19 cellular contexts compared by ENCODE assay signal in the genomic region with DNA sequence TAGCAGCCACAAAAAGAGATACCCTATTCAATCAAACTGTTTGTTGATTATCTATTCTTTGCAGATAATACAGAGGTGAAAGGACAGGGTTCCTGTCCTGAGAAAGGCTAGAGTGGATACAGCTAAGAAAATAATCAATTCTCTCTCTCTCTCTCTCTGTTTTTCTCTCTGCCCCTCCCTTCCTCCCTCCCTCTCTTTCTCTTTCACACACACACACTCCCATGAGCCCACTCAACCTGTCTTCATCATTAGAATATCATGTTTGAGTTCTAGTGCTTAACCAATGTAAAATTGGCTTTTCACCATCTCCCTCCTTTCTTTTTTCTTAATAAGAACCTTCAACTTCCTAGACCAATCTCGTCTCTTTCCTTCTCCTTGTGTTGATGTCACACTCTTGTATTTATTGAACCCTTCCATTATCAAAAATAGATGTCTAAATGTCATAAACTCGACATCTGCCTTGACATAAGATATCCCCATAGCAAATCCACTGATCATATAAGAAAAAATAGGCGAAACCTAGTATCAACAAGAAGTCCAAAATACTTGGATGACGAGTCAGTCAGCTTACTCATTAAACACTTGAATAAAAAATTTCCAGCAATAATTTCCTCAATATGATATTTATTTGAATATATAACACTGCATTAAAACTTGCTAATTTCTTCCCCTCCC. TPM values are rescaled to one million over a fixed set of nuclear protein-coding genes. Genes with fewer than 3 reads are reported as not detected.
A peak's percentile ranks its signal among the peaks of the same experiment; 100 is the strongest.
DNase-seq lines count a peak whose midpoint lies in the region; ATAC-seq lines count a peak whose summit lies in the region.
"Had no signal": no experiment of that assay in that cellular context is flagged by ENCODE, and none has a peak within 500 bp of the region (broad histone marks: within the 10 kb centered on the region; RNA-seq: fewer than 3 reads in every experiment).

No MANE protein-coding gene starts in this region.

- peak in 1 of 2 donors; percentile 24 for ATAC-seq in naive thymus-derived CD8-positive, alpha-beta T cell
- no peak for ATAC-seq in GM21528 (IDR thresholded peaks at IDR 0.05; ENCODE audit: low FRiP score, unreplicated experiment)
- no peak for ATAC-seq in GM19395 (IDR thresholded peaks at IDR 0.05; ENCODE audit: unreplicated experiment)
- ATAC-seq: CD8-positive, alpha-beta T cell; esophagus mucosa; right cardiac atrium had no signal

- H3K27ac Mint-ChIP-seq in activated CD4-positive, alpha-beta T cell treated with anti-CD3 and anti-CD28 coated beads, Interleukin-2, amount 10 ng/mL, durations not matched to agents 7 days and 5 days: peak overlapping the region; percentile 71
- peak overlapping the region in 8 of 10 donors; percentile 0 to 71 (median 54) for H3K27ac Mint-ChIP-seq in naive thymus-derived CD8-positive, alpha-beta T cell
- H3K27ac Mint-ChIP-seq: CD8-positive, alpha-beta T cell had no signal

- CTCF ChIA-PET in activated CD4-positive, alpha-beta T cell treated with anti-CD3 and anti-CD28 coated beads, Interleukin-2, amount 10 ng/mL, durations not matched to agents 7 days and 5 days (lab: Charles Lee): interaction anchor here (0.7 to 6.0 kb wide), 7 partner anchors 8 to 160 kb away, joined by 3 to 22 read pairs (median 4); a partner anchor contains a TSS

- H3K36me3 Mint-ChIP-seq in activated CD4-positive, alpha-beta T cell treated with anti-CD3 and anti-CD28 coated beads, Interleukin-2, amount 10 ng/mL, durations not matched to agents 7 days and 5 days (ENCODE audit: low read depth): peaks cover 7% of the 10 kb centered on the region
- H3K36me3 Mint-ChIP-seq in naive thymus-derived CD8-positive, alpha-beta T cell: no peaks in the 10 kb centered on the region
- H3K36me3 Mint-ChIP-seq: CD8-positive, alpha-beta T cell had no signal

- POLR2A ChIA-PET in activated CD4-positive, alpha-beta T cell treated with anti-CD3 and anti-CD28 coated beads, Interleukin-2, amount 10 ng/mL, durations not matched to agents 7 days and 5 days (lab: Charles Lee): interaction anchor here (0.6 to 0.7 kb wide), 3 partner anchors 43 to 147 kb away, joined by 3 to 6 read pairs (median 3); a partner anchor contains a TSS
- POLR2A ChIA-PET in naive thymus-derived CD8-positive, alpha-beta T cell (lab: Charles Lee): interaction anchor here (0.8 to 0.9 kb wide), 2 partner anchors 43 to 134 kb away, joined by 3 read pairs; no protein-coding TSS in a partner anchor

- H3K4me3 Mint-ChIP-seq in activated CD4-positive, alpha-beta T cell treated with anti-CD3 and anti-CD28 coated beads, Interleukin-2, amount 10 ng/mL, durations not matched to agents 7 days and 5 days: peak overlapping the region; percentile 26
- H3K4me3 Mint-ChIP-seq in naive thymus-derived CD8-positive, alpha-beta T cell: no peak overlapping the region
- H3K4me3 Mint-ChIP-seq: CD8-positive, alpha-beta T cell; neural crest cell had no signal

- H3K27me3 Mint-ChIP-seq in activated CD4-positive, alpha-beta T cell treated with anti-CD3 and anti-CD28 coated beads, Interleukin-2, amount 10 ng/mL, durations not matched to agents 7 days and 5 days: no peaks in the 10 kb centered on the region
- no peaks in the 10 kb centered on the region for H3K27me3 Mint-ChIP-seq in naive thymus-derived CD8-positive, alpha-beta T cell

- peaks cover 82% of the 10 kb centered on the region for H3K4me1 Mint-ChIP-seq in activated CD4-positive, alpha-beta T cell treated with anti-CD3 and anti-CD28 coated beads, Interleukin-2, amount 10 ng/mL, durations not matched to agents 7 days and 5 days
- peaks cover 17 to 57% (median 39%) of the 10 kb centered on the region in 4 donors for H3K4me1 Mint-ChIP-seq in naive thymus-derived CD8-positive, alpha-beta T cell

- H3K9me3 Mint-ChIP-seq in activated CD4-positive, alpha-beta T cell treated with anti-CD3 and anti-CD28 coated beads, Interleukin-2, amount 10 ng/mL, durations not matched to agents 7 days and 5 days: no peaks in the 10 kb centered on the region
- no peaks in the 10 kb centered on the region for H3K9me3 Mint-ChIP-seq in naive thymus-derived CD8-positive, alpha-beta T cell
- H3K9me3 Mint-ChIP-seq: CD8-positive, alpha-beta T cell; neural crest cell had no signal

- DNase-seq in activated CD4-positive, alpha-beta T cell treated with anti-CD3 and anti-CD28 coated beads, Interleukin-2, amount 10 ng/mL, durations not matched to agents 7 days and 5 days: no peak
- no peak for DNase-seq in activated CD4-positive, alpha-beta T cell treated with anti-CD3 and anti-CD28 coated beads, Interleukin-2, amount 50 U/mL, for 4 hours
- DNase-seq in LoVo (ENCODE audit: low spot score) (peak; percentile 28), astrocyte of the hippocampus (ENCODE audit: low read depth, low spot score) (peak; percentile 28), NCI-H1048 (lab: John Stamatoyannopoulos, UW) (no peak)
- DNase-seq in naive thymus-derived CD8-positive, alpha-beta T cell: no peak
- DNase-seq: CD8-positive, alpha-beta T cell; cortex of kidney; NCI-H146; NCI-H446; OCI-M1; right cardiac atrium; stimulated activated CD4-positive, alpha-beta T cell treated with anti-CD3 and anti-CD28 coated beads, Interleukin-1b, Interleukin-23, amount 100 ng/mL, for 48 hours; thyroid gland had no signal

RNA-seq across cellular contexts. Expression of a gene that starts 42.8 kb away (rescaled TPM):
- total RNA-seq in activated CD4-positive, alpha-beta T cell treated with anti-CD3 and anti-CD28 coated beads, Interleukin-2, amount 10 ng/mL, durations not matched to agents 7 days and 5 days: 100 to 1,000 TPM; 234 to 279 TPM
- total RNA-seq in naive thymus-derived CD8-positive, alpha-beta T cell: 100 to 1,000 TPM; 308 to 341 TPM
- polyA plus RNA-seq in naive thymus-derived CD8-positive, alpha-beta T cell: 100 to 1,000 TPM; 140 to 220 (median 155) TPM
- total RNA-seq: A673 had no signal

Comparison
In these comparisons a context has a peak if more than half of its experiments do, and no peak if none do; other contexts are left out.
1. DNase-seq: peak in LoVo (single experiment) and astrocyte of the hippocampus (single experiment); none in activated CD4-positive, alpha-beta T cell treated with anti-CD3 and anti-CD28 coated beads, Interleukin-2, amount 10 ng/mL, durations not matched to agents 7 days and 5 days (single experiment), activated CD4-positive, alpha-beta T cell treated with anti-CD3 and anti-CD28 coated beads, Interleukin-2, amount 50 U/mL, for 4 hours (0 of 2), naive thymus-derived CD8-positive, alpha-beta T cell (0 of 10) and NCI-H1048 (single experiment).